ENCODE assay signal across 1 cellular context in genomic region chr5:58207076-58207475, GRCh38.
TF ChIP-seq lines count a peak whose summit lies in the region.

No MANE protein-coding gene starts in this region.

TF ChIP-seq in SK-N-SH, 30 proteins besides CTCF, POLR2A, EP300 and RAD21 (continued from another document):
- TF ChIP-seq SIN3A (IDR thresholded peaks at IDR 0.05; ENCODE audit: borderline replicate concordance, low read depth, low read length): no peak
